In the genomic region with DNA sequence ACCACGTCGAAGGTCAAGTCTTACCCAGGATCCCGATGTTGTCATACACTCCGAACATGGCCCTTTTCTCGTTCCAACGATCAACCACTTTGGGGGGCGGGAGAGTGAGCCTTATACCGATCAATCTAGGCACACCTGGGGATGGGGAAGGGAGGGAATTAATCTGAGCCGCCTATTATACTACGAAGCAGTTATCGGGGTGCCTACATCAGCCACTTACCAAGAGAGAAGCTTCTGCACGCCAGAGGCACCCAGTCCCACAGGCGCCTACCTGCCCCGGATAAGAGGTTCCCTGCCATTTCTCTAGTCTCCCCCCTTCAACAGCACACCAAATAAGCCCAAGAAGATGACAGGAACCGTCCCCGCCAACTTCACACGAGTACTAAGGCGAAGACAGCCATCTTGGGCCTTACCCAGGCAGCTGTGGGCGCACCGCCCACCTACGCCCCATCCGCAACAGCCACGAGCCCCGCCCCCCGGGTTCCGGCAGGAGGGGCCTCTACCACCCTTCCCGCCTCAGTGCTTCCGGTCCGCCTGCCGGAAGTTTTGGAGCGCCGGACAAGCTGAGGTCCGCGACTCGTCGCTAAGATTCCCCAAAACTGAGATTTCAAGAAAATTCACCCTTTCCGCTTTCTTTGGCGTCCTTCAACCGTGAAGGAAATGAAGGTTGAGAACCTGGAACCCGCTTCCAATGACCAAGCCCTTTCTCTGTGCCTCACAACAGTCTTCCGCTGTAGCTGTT, we compare ENCODE assay signal across 1 cellular context.
TF ChIP-seq lines count a peak whose summit lies in the region.

A gene (minus strand): TSS at position 425 of the 742 bp plus-strand sequence. CDS start 126 bp downstream, at position 299.

TF ChIP-seq in GM12878, 131 proteins besides CTCF, POLR2A, EP300 and RAD21 (continued from another document and continues in another):
- TF ChIP-seq, protein P1, sequence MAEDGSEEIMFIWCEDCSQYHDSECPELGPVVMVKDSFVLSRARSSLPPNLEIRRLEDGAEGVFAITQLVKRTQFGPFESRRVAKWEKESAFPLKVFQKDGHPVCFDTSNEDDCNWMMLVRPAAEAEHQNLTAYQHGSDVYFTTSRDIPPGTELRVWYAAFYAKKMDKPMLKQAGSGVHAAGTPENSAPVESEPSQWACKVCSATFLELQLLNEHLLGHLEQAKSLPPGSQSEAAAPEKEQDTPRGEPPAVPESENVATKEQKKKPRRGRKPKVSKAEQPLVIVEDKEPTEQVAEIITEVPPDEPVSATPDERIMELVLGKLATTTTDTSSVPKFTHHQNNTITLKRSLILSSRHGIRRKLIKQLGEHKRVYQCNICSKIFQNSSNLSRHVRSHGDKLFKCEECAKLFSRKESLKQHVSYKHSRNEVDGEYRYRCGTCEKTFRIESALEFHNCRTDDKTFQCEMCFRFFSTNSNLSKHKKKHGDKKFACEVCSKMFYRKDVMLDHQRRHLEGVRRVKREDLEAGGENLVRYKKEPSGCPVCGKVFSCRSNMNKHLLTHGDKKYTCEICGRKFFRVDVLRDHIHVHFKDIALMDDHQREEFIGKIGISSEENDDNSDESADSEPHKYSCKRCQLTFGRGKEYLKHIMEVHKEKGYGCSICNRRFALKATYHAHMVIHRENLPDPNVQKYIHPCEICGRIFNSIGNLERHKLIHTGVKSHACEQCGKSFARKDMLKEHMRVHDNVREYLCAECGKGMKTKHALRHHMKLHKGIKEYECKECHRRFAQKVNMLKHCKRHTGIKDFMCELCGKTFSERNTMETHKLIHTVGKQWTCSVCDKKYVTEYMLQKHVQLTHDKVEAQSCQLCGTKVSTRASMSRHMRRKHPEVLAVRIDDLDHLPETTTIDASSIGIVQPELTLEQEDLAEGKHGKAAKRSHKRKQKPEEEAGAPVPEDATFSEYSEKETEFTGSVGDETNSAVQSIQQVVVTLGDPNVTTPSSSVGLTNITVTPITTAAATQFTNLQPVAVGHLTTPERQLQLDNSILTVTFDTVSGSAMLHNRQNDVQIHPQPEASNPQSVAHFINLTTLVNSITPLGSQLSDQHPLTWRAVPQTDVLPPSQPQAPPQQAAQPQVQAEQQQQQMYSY (CRISPR knock-in tag; IDR thresholded peaks at IDR 0.05) = no peak
- TF ChIP-seq TCF12 (IDR thresholded peaks at IDR 0.05; ENCODE audit: low read depth, low read length) (peak; percentile 72; the same call in 1 of the 2 replicates), RB1 (IDR thresholded peaks at IDR 0.05; ENCODE audit: borderline replicate concordance) (peak; percentile 10; the same call in 1 of the 2 replicates), EZH2 (IDR thresholded peaks at IDR 0.05; ENCODE audit: borderline replicate concordance, control insufficient read depth, low read depth, low read length) (no peak), NFYA (IDR thresholded peaks at IDR 0.05; ENCODE audit: borderline replicate concordance, low read depth, low read length) (no peak), SREBF1 (IDR thresholded peaks at IDR 0.05; ENCODE audit: low read length) (no peak), HDAC6 (IDR thresholded peaks at IDR 0.05; ENCODE audit: unreplicated experiment) (no peak), CEBPB (IDR thresholded peaks at IDR 0.05; ENCODE audit: borderline replicate concordance in 1 of 2, low read depth in 2 of 2, low read length in 2 of 2) (no peak), JUND (IDR thresholded peaks at IDR 0.05; ENCODE audit: low read depth, low read length) (no peak), NR2F1 (conservative IDR thresholded peaks at IDR 0.05) (no peak), CBX3 (IDR thresholded peaks at IDR 0.05; ENCODE audit: borderline replicate concordance, low read depth) (no peak), SRF (IDR thresholded peaks at IDR 0.05; ENCODE audit: low read depth in 2 of 2, low read length in 2 of 2) (peak in 1 of 2 experiments; percentile 24; a peak in 1 of 4 replicates), MEF2B (IDR thresholded peaks at IDR 0.05; ENCODE audit: partially characterized antibody, poor library complexity, severe bottlenecking) (no peak), IRF4 (IDR thresholded peaks at IDR 0.05; ENCODE audit: low read depth, low read length) (0 out of 2 replicates have a peak, but pooled peaks have one; percentile 5), TCF7 (IDR thresholded peaks at IDR 0.05; ENCODE audit: borderline replicate concordance) (no peak), CBX5 (IDR thresholded peaks at IDR 0.05; ENCODE audit: low read depth) (no peak), POLR2AphosphoS5 (IDR thresholded peaks at IDR 0.05; ENCODE audit: low read length) (peak; percentile 91), KLF5 (IDR thresholded peaks at IDR 0.05; ENCODE audit: partially characterized antibody) (no peak), HDAC2 (IDR thresholded peaks at IDR 0.05) (0 out of 2 replicates have a peak, but pooled peaks have one; percentile 16), TBL1XR1 (IDR thresholded peaks at IDR 0.05; ENCODE audit: low read depth, low read length) (no peak), SMAD5 (IDR thresholded peaks at IDR 0.05; ENCODE audit: low read depth) (peak; percentile 79; the same call in 1 of the 2 replicates), YBX1 (IDR thresholded peaks at IDR 0.05) (no peak), SIN3A (IDR thresholded peaks at IDR 0.05; ENCODE audit: low read depth, low read length) (0 out of 2 replicates have a peak, but pooled peaks have one; percentile 8), NFIC (IDR thresholded peaks at IDR 0.05; ENCODE audit: low read depth, low read length) (0 out of 2 replicates have a peak, but pooled peaks have one; percentile 13), KDM1A (IDR thresholded peaks at IDR 0.05; ENCODE audit: borderline replicate concordance) (no peak), ZNF24 (IDR thresholded peaks at IDR 0.05) (no peak), SIX5 (IDR thresholded peaks at IDR 0.05; ENCODE audit: low read depth, low read length, severe bottlenecking) (no peak), STAT1 (conservative IDR thresholded peaks at IDR 0.05) (0 out of 2 replicates have a peak, but pooled peaks have one; percentile 43)
- TF ChIP-seq, protein P2, sequence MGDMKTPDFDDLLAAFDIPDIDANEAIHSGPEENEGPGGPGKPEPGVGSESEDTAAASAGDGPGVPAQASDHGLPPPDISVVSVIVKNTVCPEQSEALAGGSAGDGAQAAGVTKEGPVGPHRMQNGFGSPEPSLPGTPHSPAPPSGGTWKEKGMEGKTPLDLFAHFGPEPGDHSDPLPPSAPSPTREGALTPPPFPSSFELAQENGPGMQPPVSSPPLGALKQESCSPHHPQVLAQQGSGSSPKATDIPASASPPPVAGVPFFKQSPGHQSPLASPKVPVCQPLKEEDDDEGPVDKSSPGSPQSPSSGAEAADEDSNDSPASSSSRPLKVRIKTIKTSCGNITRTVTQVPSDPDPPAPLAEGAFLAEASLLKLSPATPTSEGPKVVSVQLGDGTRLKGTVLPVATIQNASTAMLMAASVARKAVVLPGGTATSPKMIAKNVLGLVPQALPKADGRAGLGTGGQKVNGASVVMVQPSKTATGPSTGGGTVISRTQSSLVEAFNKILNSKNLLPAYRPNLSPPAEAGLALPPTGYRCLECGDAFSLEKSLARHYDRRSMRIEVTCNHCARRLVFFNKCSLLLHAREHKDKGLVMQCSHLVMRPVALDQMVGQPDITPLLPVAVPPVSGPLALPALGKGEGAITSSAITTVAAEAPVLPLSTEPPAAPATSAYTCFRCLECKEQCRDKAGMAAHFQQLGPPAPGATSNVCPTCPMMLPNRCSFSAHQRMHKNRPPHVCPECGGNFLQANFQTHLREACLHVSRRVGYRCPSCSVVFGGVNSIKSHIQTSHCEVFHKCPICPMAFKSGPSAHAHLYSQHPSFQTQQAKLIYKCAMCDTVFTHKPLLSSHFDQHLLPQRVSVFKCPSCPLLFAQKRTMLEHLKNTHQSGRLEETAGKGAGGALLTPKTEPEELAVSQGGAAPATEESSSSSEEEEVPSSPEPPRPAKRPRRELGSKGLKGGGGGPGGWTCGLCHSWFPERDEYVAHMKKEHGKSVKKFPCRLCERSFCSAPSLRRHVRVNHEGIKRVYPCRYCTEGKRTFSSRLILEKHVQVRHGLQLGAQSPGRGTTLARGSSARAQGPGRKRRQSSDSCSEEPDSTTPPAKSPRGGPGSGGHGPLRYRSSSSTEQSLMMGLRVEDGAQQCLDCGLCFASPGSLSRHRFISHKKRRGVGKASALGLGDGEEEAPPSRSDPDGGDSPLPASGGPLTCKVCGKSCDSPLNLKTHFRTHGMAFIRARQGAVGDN (IDR thresholded peaks at IDR 0.05) = peak; percentile 22; the same call in 1 of the 2 replicates
- TF ChIP-seq, protein P3, sequence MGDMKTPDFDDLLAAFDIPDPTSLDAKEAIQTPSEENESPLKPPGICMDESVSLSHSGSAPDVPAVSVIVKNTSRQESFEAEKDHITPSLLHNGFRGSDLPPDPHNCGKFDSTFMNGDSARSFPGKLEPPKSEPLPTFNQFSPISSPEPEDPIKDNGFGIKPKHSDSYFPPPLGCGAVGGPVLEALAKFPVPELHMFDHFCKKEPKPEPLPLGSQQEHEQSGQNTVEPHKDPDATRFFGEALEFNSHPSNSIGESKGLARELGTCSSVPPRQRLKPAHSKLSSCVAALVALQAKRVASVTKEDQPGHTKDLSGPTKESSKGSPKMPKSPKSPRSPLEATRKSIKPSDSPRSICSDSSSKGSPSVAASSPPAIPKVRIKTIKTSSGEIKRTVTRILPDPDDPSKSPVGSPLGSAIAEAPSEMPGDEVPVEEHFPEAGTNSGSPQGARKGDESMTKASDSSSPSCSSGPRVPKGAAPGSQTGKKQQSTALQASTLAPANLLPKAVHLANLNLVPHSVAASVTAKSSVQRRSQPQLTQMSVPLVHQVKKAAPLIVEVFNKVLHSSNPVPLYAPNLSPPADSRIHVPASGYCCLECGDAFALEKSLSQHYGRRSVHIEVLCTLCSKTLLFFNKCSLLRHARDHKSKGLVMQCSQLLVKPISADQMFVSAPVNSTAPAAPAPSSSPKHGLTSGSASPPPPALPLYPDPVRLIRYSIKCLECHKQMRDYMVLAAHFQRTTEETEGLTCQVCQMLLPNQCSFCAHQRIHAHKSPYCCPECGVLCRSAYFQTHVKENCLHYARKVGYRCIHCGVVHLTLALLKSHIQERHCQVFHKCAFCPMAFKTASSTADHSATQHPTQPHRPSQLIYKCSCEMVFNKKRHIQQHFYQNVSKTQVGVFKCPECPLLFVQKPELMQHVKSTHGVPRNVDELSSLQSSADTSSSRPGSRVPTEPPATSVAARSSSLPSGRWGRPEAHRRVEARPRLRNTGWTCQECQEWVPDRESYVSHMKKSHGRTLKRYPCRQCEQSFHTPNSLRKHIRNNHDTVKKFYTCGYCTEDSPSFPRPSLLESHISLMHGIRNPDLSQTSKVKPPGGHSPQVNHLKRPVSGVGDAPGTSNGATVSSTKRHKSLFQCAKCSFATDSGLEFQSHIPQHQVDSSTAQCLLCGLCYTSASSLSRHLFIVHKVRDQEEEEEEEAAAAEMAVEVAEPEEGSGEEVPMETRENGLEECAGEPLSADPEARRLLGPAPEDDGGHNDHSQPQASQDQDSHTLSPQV (IDR thresholded peaks at IDR 0.05) = no peak
- TF ChIP-seq, protein P4, sequence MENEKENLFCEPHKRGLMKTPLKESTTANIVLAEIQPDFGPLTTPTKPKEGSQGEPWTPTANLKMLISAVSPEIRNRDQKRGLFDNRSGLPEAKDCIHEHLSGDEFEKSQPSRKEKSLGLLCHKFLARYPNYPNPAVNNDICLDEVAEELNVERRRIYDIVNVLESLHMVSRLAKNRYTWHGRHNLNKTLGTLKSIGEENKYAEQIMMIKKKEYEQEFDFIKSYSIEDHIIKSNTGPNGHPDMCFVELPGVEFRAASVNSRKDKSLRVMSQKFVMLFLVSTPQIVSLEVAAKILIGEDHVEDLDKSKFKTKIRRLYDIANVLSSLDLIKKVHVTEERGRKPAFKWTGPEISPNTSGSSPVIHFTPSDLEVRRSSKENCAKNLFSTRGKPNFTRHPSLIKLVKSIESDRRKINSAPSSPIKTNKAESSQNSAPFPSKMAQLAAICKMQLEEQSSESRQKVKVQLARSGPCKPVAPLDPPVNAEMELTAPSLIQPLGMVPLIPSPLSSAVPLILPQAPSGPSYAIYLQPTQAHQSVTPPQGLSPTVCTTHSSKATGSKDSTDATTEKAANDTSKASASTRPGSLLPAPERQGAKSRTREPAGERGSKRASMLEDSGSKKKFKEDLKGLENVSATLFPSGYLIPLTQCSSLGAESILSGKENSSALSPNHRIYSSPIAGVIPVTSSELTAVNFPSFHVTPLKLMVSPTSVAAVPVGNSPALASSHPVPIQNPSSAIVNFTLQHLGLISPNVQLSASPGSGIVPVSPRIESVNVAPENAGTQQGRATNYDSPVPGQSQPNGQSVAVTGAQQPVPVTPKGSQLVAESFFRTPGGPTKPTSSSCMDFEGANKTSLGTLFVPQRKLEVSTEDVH (IDR thresholded peaks at IDR 0.05; ENCODE audit: low read depth, partially characterized antibody) = peak; percentile 90
- TF ChIP-seq, protein P5, sequence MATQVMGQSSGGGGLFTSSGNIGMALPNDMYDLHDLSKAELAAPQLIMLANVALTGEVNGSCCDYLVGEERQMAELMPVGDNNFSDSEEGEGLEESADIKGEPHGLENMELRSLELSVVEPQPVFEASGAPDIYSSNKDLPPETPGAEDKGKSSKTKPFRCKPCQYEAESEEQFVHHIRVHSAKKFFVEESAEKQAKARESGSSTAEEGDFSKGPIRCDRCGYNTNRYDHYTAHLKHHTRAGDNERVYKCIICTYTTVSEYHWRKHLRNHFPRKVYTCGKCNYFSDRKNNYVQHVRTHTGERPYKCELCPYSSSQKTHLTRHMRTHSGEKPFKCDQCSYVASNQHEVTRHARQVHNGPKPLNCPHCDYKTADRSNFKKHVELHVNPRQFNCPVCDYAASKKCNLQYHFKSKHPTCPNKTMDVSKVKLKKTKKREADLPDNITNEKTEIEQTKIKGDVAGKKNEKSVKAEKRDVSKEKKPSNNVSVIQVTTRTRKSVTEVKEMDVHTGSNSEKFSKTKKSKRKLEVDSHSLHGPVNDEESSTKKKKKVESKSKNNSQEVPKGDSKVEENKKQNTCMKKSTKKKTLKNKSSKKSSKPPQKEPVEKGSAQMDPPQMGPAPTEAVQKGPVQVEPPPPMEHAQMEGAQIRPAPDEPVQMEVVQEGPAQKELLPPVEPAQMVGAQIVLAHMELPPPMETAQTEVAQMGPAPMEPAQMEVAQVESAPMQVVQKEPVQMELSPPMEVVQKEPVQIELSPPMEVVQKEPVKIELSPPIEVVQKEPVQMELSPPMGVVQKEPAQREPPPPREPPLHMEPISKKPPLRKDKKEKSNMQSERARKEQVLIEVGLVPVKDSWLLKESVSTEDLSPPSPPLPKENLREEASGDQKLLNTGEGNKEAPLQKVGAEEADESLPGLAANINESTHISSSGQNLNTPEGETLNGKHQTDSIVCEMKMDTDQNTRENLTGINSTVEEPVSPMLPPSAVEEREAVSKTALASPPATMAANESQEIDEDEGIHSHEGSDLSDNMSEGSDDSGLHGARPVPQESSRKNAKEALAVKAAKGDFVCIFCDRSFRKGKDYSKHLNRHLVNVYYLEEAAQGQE (IDR thresholded peaks at IDR 0.05; ENCODE audit: low read depth, low read length) = 0 out of 2 replicates have a peak, but pooled peaks have one; percentile 3
- TF ChIP-seq, protein P6, sequence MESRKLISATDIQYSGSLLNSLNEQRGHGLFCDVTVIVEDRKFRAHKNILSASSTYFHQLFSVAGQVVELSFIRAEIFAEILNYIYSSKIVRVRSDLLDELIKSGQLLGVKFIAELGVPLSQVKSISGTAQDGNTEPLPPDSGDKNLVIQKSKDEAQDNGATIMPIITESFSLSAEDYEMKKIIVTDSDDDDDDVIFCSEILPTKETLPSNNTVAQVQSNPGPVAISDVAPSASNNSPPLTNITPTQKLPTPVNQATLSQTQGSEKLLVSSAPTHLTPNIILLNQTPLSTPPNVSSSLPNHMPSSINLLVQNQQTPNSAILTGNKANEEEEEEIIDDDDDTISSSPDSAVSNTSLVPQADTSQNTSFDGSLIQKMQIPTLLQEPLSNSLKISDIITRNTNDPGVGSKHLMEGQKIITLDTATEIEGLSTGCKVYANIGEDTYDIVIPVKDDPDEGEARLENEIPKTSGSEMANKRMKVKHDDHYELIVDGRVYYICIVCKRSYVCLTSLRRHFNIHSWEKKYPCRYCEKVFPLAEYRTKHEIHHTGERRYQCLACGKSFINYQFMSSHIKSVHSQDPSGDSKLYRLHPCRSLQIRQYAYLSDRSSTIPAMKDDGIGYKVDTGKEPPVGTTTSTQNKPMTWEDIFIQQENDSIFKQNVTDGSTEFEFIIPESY (IDR thresholded peaks at IDR 0.05) = no peak
